Comparison of ENCODE assay signal across 34 cellular contexts in genomic region chr13:112140366-112140765, GRCh38.
"Had no signal": no experiment of that assay in that cellular context is flagged by ENCODE, and none has a peak within 500 bp of the region (broad histone marks: within the 10 kb centered on the region; RNA-seq: fewer than 3 reads in every experiment).

No MANE protein-coding gene starts in this region.

- H3K27me3 ChIP-seq: thyroid gland had no signal

- H3K36me3 Mint-ChIP-seq: immature natural killer cell; naive B cell; stimulated activated memory B cell treated with anti-CD40 and anti-IgM and Interleukin-4, amounts not matched to agents 10 μg/mL and 1 μg/mL and 100 μg/mL, for 72 hours had no signal

- H3K27me3 Mint-ChIP-seq: stimulated activated naive CD8-positive, alpha-beta T cell treated with anti-CD3 and anti-CD28 coated beads, Interleukin-15, amount 100 ng/mL, for 72 hours had no signal

- ATAC-seq: activated CD4-positive, CD25-positive, alpha-beta regulatory T cell treated with anti-CD3 and anti-CD28 coated beads, Interleukin-2, amount 50 U/mL, for 24 hours; gastroesophageal sphincter; heart left ventricle; left lung; psoas muscle; stimulated activated memory B cell treated with anti-CD40 and anti-IgM and Interleukin-4, amounts not matched to agents 10 μg/mL and 1 μg/mL and 100 μg/mL, for 72 hours; stimulated activated naive CD8-positive, alpha-beta T cell treated with anti-CD3 and anti-CD28 coated beads, Interleukin-15, amount 100 ng/mL, for 72 hours had no signal

- H3K9me3 ChIP-seq: breast epithelium, gastroesophageal sphincter, heart left ventricle, left lung, psoas muscle, sigmoid colon, thyroid gland had no signal

- H3K79me2 ChIP-seq: parathyroid adenoma had no signal

- H3K9me3 Mint-ChIP-seq: activated T-helper 1 cell treated with anti-CD3 and anti-CD28 coated beads, Interleukin-12 subunit alpha, Interleukin-12 subunit beta, Interleukin-2, Interleukin-4 antibody, amounts not matched to agents 30 ng/mL and 10 ng/mL and 1 ng/mL, durations not matched to agents 14 hours and 24 hours and 36 hours; central memory CD8-positive, alpha-beta T cell; immature natural killer cell; nephron progenitor cell; stimulated activated memory B cell treated with anti-CD40 and anti-IgM and Interleukin-4, amounts not matched to agents 10 μg/mL and 1 μg/mL and 100 μg/mL, for 72 hours; stimulated activated naive CD8-positive, alpha-beta T cell treated with anti-CD3 and anti-CD28 coated beads, Interleukin-15, amount 100 ng/mL, for 72 hours had no signal

- H2AFZ ChIP-seq: parathyroid adenoma had no signal

- H3K4me3 Mint-ChIP-seq: activated T-helper 1 cell treated with anti-CD3 and anti-CD28 coated beads, Interleukin-12 subunit alpha, Interleukin-12 subunit beta, Interleukin-2, Interleukin-4 antibody, amounts not matched to agents 30 ng/mL and 10 ng/mL and 1 ng/mL, durations not matched to agents 14 hours and 24 hours and 36 hours; central memory CD8-positive, alpha-beta T cell; immature natural killer cell; naive B cell; nephron progenitor cell; stimulated activated memory B cell treated with anti-CD40 and anti-IgM and Interleukin-4, amounts not matched to agents 10 μg/mL and 1 μg/mL and 100 μg/mL, for 72 hours; stimulated activated naive CD8-positive, alpha-beta T cell treated with anti-CD3 and anti-CD28 coated beads, Interleukin-15, amount 100 ng/mL, for 72 hours had no signal

- H3K4me1 Mint-ChIP-seq: central memory CD8-positive, alpha-beta T cell; immature natural killer cell; naive B cell; stimulated activated memory B cell treated with anti-CD40 and anti-IgM and Interleukin-4, amounts not matched to agents 10 μg/mL and 1 μg/mL and 100 μg/mL, for 72 hours; stimulated activated naive CD8-positive, alpha-beta T cell treated with anti-CD3 and anti-CD28 coated beads, Interleukin-15, amount 100 ng/mL, for 72 hours had no signal

- H3K9ac ChIP-seq: parathyroid adenoma had no signal

- H3K4me1 ChIP-seq: breast epithelium, gastroesophageal sphincter, heart left ventricle, left lung, parathyroid adenoma, psoas muscle, sigmoid colon, thyroid gland had no signal

- H3K36me3 ChIP-seq: breast epithelium, gastroesophageal sphincter, heart left ventricle, left lung, sigmoid colon, thyroid gland had no signal

- H3K27ac ChIP-seq: breast epithelium, gastroesophageal sphincter, heart left ventricle, left lung, parathyroid adenoma, psoas muscle, sigmoid colon, thyroid gland, VCaP had no signal

- H3K4me3 ChIP-seq: breast epithelium, gastroesophageal sphincter, heart left ventricle, left lung, lung, psoas muscle, sigmoid colon, thyroid gland had no signal

- DNase-seq: activated CD4-positive, alpha-beta T cell treated with anti-CD3 and anti-CD28 coated beads for 48 hours; activated CD4-positive, alpha-beta T cell treated with anti-CD3 and anti-CD28 coated beads, Interleukin-2, amount 50 U/mL, for 48 hours; activated CD8-positive, alpha-beta memory T cell treated with anti-CD3 and anti-CD28 coated beads, Interleukin-2, amount 50 U/mL, for 4 hours; activated gamma-delta T cell treated with Interleukin-2 at 50 U/mL for 16 hours; activated naive CD4-positive, alpha-beta T cell treated with anti-CD3 and anti-CD28 coated beads, Interleukin-2, amount 50 U/mL, for 16 hours; activated T-cell treated with anti-CD3 and anti-CD28 coated beads, Interleukin-2, amount 50 U/mL, for 1 hour; amygdala; effector memory CD4-positive, alpha-beta T cell; erythroblast; heart left ventricle; hypothalamus; immature natural killer cell; left lung; naive B cell; nephron progenitor cell; nucleus accumbens; psoas muscle; sigmoid colon; small intestine; stimulated activated CD4-positive, alpha-beta T cell treated with anti-CD3 and anti-CD28 coated beads, Interleukin-1b, Interleukin-23, amount 100 ng/mL, for 48 hours; stimulated activated CD4-positive, alpha-beta T cell treated with anti-CD3 and anti-CD28 coated beads, Interleukin-4, amount 100 ng/mL, for 4 hours; stimulated activated CD8-positive, alpha-beta memory T cell treated with anti-CD3 and anti-CD28 coated beads, Interleukin-4, amount 100 ng/mL, for 48 hours; stimulated activated naive CD8-positive, alpha-beta T cell treated with anti-CD3 and anti-CD28 coated beads, Interleukin-15, amount 100 ng/mL, for 72 hours; T-helper 1 cell; thyroid gland had no signal

- H3K27ac Mint-ChIP-seq: activated T-helper 1 cell treated with anti-CD3 and anti-CD28 coated beads, Interleukin-12 subunit alpha, Interleukin-12 subunit beta, Interleukin-2, Interleukin-4 antibody, amounts not matched to agents 30 ng/mL and 10 ng/mL and 1 ng/mL, durations not matched to agents 14 hours and 24 hours and 36 hours; immature natural killer cell; nephron progenitor cell; stimulated activated memory B cell treated with anti-CD40 and anti-IgM and Interleukin-4, amounts not matched to agents 10 μg/mL and 1 μg/mL and 100 μg/mL, for 72 hours; stimulated activated naive CD8-positive, alpha-beta T cell treated with anti-CD3 and anti-CD28 coated beads, Interleukin-15, amount 100 ng/mL, for 72 hours had no signal
